In the genomic region with DNA sequence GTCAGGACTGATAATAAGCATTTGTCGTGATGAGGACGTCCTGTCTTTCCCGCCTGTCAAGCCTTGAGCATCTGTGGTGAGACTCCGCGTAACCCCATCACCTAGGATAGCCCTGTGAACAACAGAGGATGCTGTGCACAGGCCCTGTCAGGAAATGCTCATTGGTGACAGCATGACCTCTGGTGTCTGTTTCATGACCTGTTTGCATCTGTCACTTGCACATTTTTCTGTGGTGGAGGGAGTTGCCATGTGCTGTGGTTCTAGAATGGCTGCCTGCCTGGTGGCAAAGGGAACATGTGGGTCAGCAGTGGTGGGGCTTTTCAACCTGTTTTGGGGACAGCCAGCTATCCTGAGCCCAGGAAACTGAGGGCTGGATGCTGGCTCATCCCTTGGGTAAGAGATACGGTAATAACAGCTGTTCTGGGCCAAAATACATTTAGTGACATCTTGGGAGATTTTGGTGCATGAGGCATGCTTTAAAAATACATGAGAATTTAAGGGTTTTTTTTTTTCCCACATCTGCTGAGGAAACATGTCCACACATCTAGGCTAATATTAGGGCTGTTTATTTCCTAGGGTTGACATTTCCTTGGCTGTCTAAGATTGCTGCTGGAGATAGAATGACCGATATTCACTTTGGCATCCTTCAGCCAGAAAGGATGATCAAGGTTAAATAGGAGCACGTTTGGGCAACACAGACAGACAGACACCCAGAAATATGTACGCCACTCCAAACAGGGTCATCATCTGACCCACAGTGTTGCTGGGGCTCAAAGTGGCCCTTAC, we compare ENCODE assay signal across 16 cellular contexts. TPM values are rescaled to one million over a fixed set of nuclear protein-coding genes. Genes with fewer than 3 reads are reported as not detected.
DNase-seq lines count a peak whose midpoint lies in the region; ATAC-seq and TF ChIP-seq lines count a peak whose summit lies in the region.
"Had no signal": no experiment of that assay in that cellular context is flagged by ENCODE, and none has a peak within 500 bp of the region (broad histone marks: within the 10 kb centered on the region; RNA-seq: fewer than 3 reads in every experiment).

No MANE protein-coding gene starts in this region.

- H3K27ac ChIP-seq in DND-41 (ENCODE audit: low read length) = no peak overlapping the region
- H3K27ac ChIP-seq in coronary artery = no peak overlapping the region
- H3K27ac ChIP-seq: thyroid gland had no signal

- no peaks in the 10 kb centered on the region for H3K9me3 ChIP-seq in BE2C
- H3K9me3 ChIP-seq in DND-41 (ENCODE audit: insufficient read depth, low read length, severe bottlenecking) = no peaks in the 10 kb centered on the region
- H3K9me3 ChIP-seq: thyroid gland had no signal

- H3K4me3 ChIP-seq in BE2C (ENCODE audit: low read depth, low read length) (no peak overlapping the region), DND-41 (ENCODE audit: low read depth in 1 of 2, low read length in 2 of 2) (no peak overlapping the region), coronary artery (no peak overlapping the region)
- H3K4me3 ChIP-seq: thyroid gland had no signal

- H3K36me3 ChIP-seq in BE2C = no peaks in the 10 kb centered on the region
- H3K36me3 ChIP-seq in DND-41 (ENCODE audit: insufficient read depth, low read length) = no peaks in the 10 kb centered on the region
- H3K36me3 ChIP-seq: thyroid gland had no signal

- no peaks in the 10 kb centered on the region; the same call in 1 of the 2 replicates for H4K20me1 ChIP-seq in DND-41 (ENCODE audit: insufficient read depth, low read length)

- no peak for DNase-seq in BE2C
- no peak for DNase-seq in DND-41
- peak; percentile 37 for DNase-seq in NCI-H1694 (lab: John Stamatoyannopoulos, UW)
- peak; percentile 35 for DNase-seq in coronary artery (ENCODE audit: low spot score)
- DNase-seq in DMS79 (lab: John Stamatoyannopoulos, UW) = no peak
- DNase-seq in activated CD4-positive, CD25-positive, alpha-beta regulatory T cell treated with anti-CD3 and anti-CD28 coated beads, Interleukin-2, amount 50 U/mL, for 72 hours = no peak
- DNase-seq in NCI-H748 treated with DMSO at 0.1 percent for 48 hours (lab: John Stamatoyannopoulos, UW) = no peak
- DNase-seq: endodermal cell, GOT3, NCI-H1092 treated with DMSO at 0.1 percent for 48 hours, NCI-H510A, small intestine had no signal

- ATAC-seq in DND-41 (ENCODE audit: insufficient read depth, low read depth) (peak; percentile 69), HG02642 (IDR thresholded peaks at IDR 0.05; ENCODE audit: poor library complexity, unreplicated experiment) (no peak)
- ATAC-seq: left lobe of liver, Right ventricle myocardium inferior had no signal

- TF ChIP-seq CTCF in BE2C (IDR thresholded peaks at IDR 0.05; ENCODE audit: low read depth, low read length) = peak; percentile 25; the same call in 1 of the 2 replicates
- TF ChIP-seq CTCF in DND-41 (IDR thresholded peaks at IDR 0.05; ENCODE audit: borderline replicate concordance, extremely low read depth, low read length, poor library complexity, severe bottlenecking) = peak; percentile 26
- TF ChIP-seq CTCF in coronary artery (IDR thresholded peaks at IDR 0.05) = no peak

- no peak overlapping the region for H2AFZ ChIP-seq in DND-41 (ENCODE audit: low read depth, low read length)

- H3K9ac ChIP-seq in DND-41 (ENCODE audit: low read depth, low read length) = no peak overlapping the region

- H3K4me2 ChIP-seq in DND-41 (ENCODE audit: insufficient read depth, low read length) = no peak overlapping the region

- no peaks in the 10 kb centered on the region for H3K27me3 ChIP-seq in BE2C
- peaks cover 8% of the 10 kb centered on the region for H3K27me3 ChIP-seq in DND-41 (ENCODE audit: insufficient read depth, low read length, poor library complexity)
- H3K27me3 ChIP-seq: thyroid gland had no signal

- H3K4me1 ChIP-seq in BE2C (peaks cover 13% of the 10 kb centered on the region), DND-41 (ENCODE audit: insufficient read depth, low read length) (no peaks in the 10 kb centered on the region)
- H3K4me1 ChIP-seq: thyroid gland had no signal

- no peaks in the 10 kb centered on the region for H3K79me2 ChIP-seq in DND-41 (ENCODE audit: insufficient read depth, low read length)

RNA-seq across cellular contexts. Expression of a gene that starts 52.9 kb away (rescaled TPM):
- polyA plus RNA-seq in BE2C (2012; ENCODE audit: insufficient read depth, insufficient read length, low read depth) = 3.6 TPM

Comparison
In these comparisons a context has a peak if more than half of its experiments do, and no peak if none do; other contexts are left out.
1. DNase-seq: peak in NCI-H1694 (single experiment) and coronary artery (single experiment); none in BE2C (single experiment), DND-41 (single experiment), DMS79 (single experiment), activated CD4-positive, CD25-positive, alpha-beta regulatory T cell treated with anti-CD3 and anti-CD28 coated beads, Interleukin-2, amount 50 U/mL, for 72 hours (single experiment) and NCI-H748 treated with DMSO at 0.1 percent for 48 hours (single experiment).